20 cellular contexts compared by ENCODE assay signal in the genomic region with DNA sequence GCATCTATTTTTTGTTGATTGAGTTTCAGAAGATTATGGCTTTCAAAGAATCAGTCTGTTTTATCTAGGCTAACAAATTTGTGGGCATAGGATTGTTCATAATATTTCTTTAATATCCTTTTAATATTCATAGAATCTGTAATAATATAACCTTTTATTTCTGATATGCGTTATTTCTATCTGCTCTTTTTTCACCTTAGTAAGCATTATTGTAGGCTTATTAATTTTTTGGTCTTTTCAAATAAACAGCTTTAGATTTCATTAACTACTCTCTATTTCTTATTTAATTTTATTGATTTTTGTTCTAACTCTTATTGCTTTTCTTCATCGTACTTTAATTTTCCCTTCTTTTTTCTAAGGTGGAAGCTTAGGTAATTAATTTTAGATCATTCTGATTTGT.
"Had no signal": no experiment of that assay in that cellular context is flagged by ENCODE, and none has a peak within 500 bp of the region (broad histone marks: within the 10 kb centered on the region; RNA-seq: fewer than 3 reads in every experiment).

No MANE protein-coding gene starts in this region.

- H3K9me3 ChIP-seq: lower lobe of right lung had no signal

- H3K27ac ChIP-seq: coronary artery, dorsolateral prefrontal cortex, esophagus muscularis mucosa, foreskin keratinocyte, gastroesophageal sphincter, heart left ventricle, left lung, lower lobe of right lung had no signal

- FAIRE-seq: colon, endothelial cell of umbilical vein, frontal cortex, keratinocyte had no signal

- ATAC-seq: foreskin keratinocyte, gastroesophageal sphincter, heart left ventricle, left cardiac atrium, left lung, left ventricle myocardium superior, lower lobe of right lung had no signal

- H3K4me3 ChIP-seq: coronary artery, dorsolateral prefrontal cortex, esophagus muscularis mucosa, gastroesophageal sphincter, heart left ventricle, left lung, lower lobe of right lung had no signal

- H3K4me1 ChIP-seq: esophagus muscularis mucosa, foreskin keratinocyte, gastroesophageal sphincter, heart left ventricle, left lung, lower lobe of right lung had no signal

- H3K36me3 ChIP-seq: esophagus muscularis mucosa, gastroesophageal sphincter, heart left ventricle, left lung, lower lobe of right lung had no signal

- H3K27me3 ChIP-seq: dorsolateral prefrontal cortex, esophagus muscularis mucosa, foreskin keratinocyte, gastroesophageal sphincter, heart left ventricle, left lung had no signal

- DNase-seq: dermis blood vessel endothelial cell; dorsolateral prefrontal cortex; effector CD4-positive, alpha-beta T cell; effector memory CD4-positive, alpha-beta T cell; foreskin keratinocyte; heart left ventricle; hippocampal formation; left cardiac atrium; left lung; left ventricle myocardium superior; lower lobe of right lung; mesendoderm; midbrain had no signal
